21 cellular contexts compared by ENCODE assay signal in the genomic region with DNA sequence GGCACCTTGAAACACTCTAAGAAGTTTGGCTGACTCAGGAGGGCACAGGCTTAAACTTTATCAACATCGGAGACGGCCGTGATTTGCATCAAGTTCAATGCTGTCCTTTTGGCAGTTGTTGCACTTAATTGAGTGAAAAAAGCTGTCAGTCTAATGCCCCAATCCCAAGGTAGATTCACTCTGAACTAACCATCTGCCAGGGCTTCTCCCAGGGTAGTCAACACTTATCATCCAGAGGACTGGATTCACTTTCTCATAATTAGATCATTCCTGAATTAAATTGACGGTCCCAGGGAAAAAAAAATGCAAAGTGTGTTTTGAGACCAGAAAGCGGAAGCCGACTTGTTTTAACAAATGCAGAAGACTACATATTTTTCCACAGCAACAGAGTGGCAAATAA. TPM values are rescaled to one million over a fixed set of nuclear protein-coding genes. Genes with fewer than 3 reads are reported as not detected.
DNase-seq lines count a peak whose midpoint lies in the region; TF ChIP-seq lines count a peak whose summit lies in the region.
"Had no signal": no experiment of that assay in that cellular context is flagged by ENCODE, and none has a peak within 500 bp of the region (broad histone marks: within the 10 kb centered on the region; RNA-seq: fewer than 3 reads in every experiment).

No MANE protein-coding gene starts in this region.

- no peaks in the 10 kb centered on the region; the same call in 1 of the 2 replicates for H4K20me1 ChIP-seq in SK-N-SH (ENCODE audit: insufficient read depth)

- peak overlapping the region in 1 of 2 experiments; percentile 84; a peak in 2 of 4 replicates for H3K27ac ChIP-seq in SK-N-SH (ENCODE audit: low read depth in 2 of 2, low read length in 1 of 2)
- H3K27ac ChIP-seq: Peyer's patch had no signal

- no peaks in the 10 kb centered on the region for H3K9me3 Mint-ChIP-seq in nephron progenitor cell
- H3K9me3 Mint-ChIP-seq: CD8-positive, alpha-beta T cell had no signal

- no peaks in the 10 kb centered on the region for H3K9me2 ChIP-seq in SK-N-SH

- peak; percentile 56 for DNase-seq in D341Med (ENCODE audit: low spot score)
- DNase-seq in NCI-H2171 (lab: John Stamatoyannopoulos, UW): peak; percentile 72
- DNase-seq in SK-N-SH: peak; percentile 52
- no peak for DNase-seq in nephron progenitor cell
- no peak for DNase-seq in posterior vena cava (ENCODE audit: low spot score)
- DNase-seq in glomerular visceral epithelial cell (ENCODE audit: extremely low spot score): no peak
- no peak for DNase-seq in HUDEP-2 (lab: John Stamatoyannopoulos, UW; ENCODE audit: unreplicated experiment in 76 of 76)
- DNase-seq in HT-29 (ENCODE audit: low spot score): no peak
- DNase-seq: 8988T; C1 segment of cervical spinal cord; CD8-positive, alpha-beta T cell; EL; GF-D8; KG1; MV-4-11; NCI-H187; NCI-H2107; NCI-H2227 treated with DMSO at 0.1 percent for 48 hours; NCI-H510A; NCI-H774; Peyer's patch had no signal

- intact Hi-C loops in posterior vena cava (cut with DNase I): no loop called here

- H3K4me1 Mint-ChIP-seq in nephron progenitor cell: peaks cover 56% of the 10 kb centered on the region

- H3K36me3 ChIP-seq in SK-N-SH (replicated peaks in 1 of 2; ENCODE audit: control insufficient read depth in 1 of 2, insufficient read depth in 2 of 2, low read length in 1 of 2): no peaks in the 10 kb centered on the region
- H3K36me3 ChIP-seq: Peyer's patch had no signal

- H3K79me2 ChIP-seq in SK-N-SH (ENCODE audit: insufficient read depth): no peaks in the 10 kb centered on the region; the same call in 1 of the 2 replicates

- H3K9me3 ChIP-seq in SK-N-SH: no peaks in the 10 kb centered on the region
- H3K9me3 ChIP-seq: Peyer's patch had no signal

- TF ChIP-seq EP300 in SK-N-SH (IDR thresholded peaks at IDR 0.05; ENCODE audit: borderline replicate concordance in 1 of 2, low read depth in 1 of 2, low read length in 1 of 2): peak in 1 of 2 experiments; percentile 68; a peak in 2 of 4 replicates

- peak overlapping the region; percentile 68 for H3K4me3 Mint-ChIP-seq in nephron progenitor cell
- H3K4me3 Mint-ChIP-seq: CD8-positive, alpha-beta T cell had no signal

- no peak for TF ChIP-seq CTCF in SK-N-SH (IDR thresholded peaks at IDR 0.05)
- TF ChIP-seq CTCF in nephron progenitor cell (IDR thresholded peaks at IDR 0.05): no peak

- no peaks in the 10 kb centered on the region for H3K27me3 ChIP-seq in SK-N-SH (ENCODE audit: insufficient read depth)
- H3K27me3 ChIP-seq: Peyer's patch had no signal

- peaks cover 6% of the 10 kb centered on the region for H3K27me3 Mint-ChIP-seq in nephron progenitor cell (ENCODE audit: low read depth, poor library complexity)

- TF ChIP-seq RAD21 in SK-N-SH (IDR thresholded peaks at IDR 0.05; ENCODE audit: low read length): 0 out of 2 replicates have a peak, but pooled peaks have one; percentile 4

- POLR2A ChIA-PET in SK-N-SH (lab: Yijun Ruan, JAX): no interaction called here

- no peaks in the 10 kb centered on the region for H3F3A ChIP-seq in SK-N-SH (replicated peaks; ENCODE audit: insufficient read depth)

- CTCF ChIA-PET in SK-N-SH (lab: Yijun Ruan, JAX): interaction anchor here (0.9 to 1.0 kb wide), 2 partner anchors 95 to 421 kb away, joined by 3 to 4 read pairs; no protein-coding TSS in a partner anchor

- H3K4me2 ChIP-seq in SK-N-SH: no peak overlapping the region

- H3K9ac ChIP-seq in SK-N-SH: no peak overlapping the region

- peaks cover 5% of the 10 kb centered on the region for H3K36me3 Mint-ChIP-seq in nephron progenitor cell (ENCODE audit: low read depth)
- H3K36me3 Mint-ChIP-seq: CD8-positive, alpha-beta T cell had no signal

- H3K27ac Mint-ChIP-seq in nephron progenitor cell: peak overlapping the region; percentile 92
- H3K27ac Mint-ChIP-seq: CD8-positive, alpha-beta T cell had no signal

- no peak overlapping the region for H2AFZ ChIP-seq in SK-N-SH (ENCODE audit: low read depth)

- WGBS in SK-N-SH (ENCODE audit: low lambda C conversion rate): 60% methylated on average over 6 of the region's 6 CpGs

- H3K4me3 ChIP-seq in SK-N-SH (ENCODE audit: low read depth in 2 of 2, low read length in 1 of 2): no peak overlapping the region
- H3K4me3 ChIP-seq: Peyer's patch had no signal

- peaks cover 0 to 32% of the 10 kb centered on the region in 2 experiments; a peak in 2 of 4 replicates for H3K4me1 ChIP-seq in SK-N-SH (ENCODE audit: control insufficient read depth in 1 of 2, insufficient read depth in 2 of 2, low read depth in 1 of 2, low read length in 1 of 2)
- H3K4me1 ChIP-seq: Peyer's patch had no signal

TF ChIP-seq in SK-N-SH, 30 proteins besides CTCF, POLR2A, EP300 and RAD21 (continues in another document):
- TF ChIP-seq YY1 (IDR thresholded peaks at IDR 0.05; ENCODE audit: low read depth) (no peak), FOXJ3 (CRISPR knock-in tag; IDR thresholded peaks at IDR 0.05) (no peak), FOXM1 (IDR thresholded peaks at IDR 0.05; ENCODE audit: low read depth) (no peak), POLR2AphosphoS5 (IDR thresholded peaks at IDR 0.05; ENCODE audit: low read depth, low read length) (no peak), RFX5 (IDR thresholded peaks at IDR 0.05; ENCODE audit: low read length) (no peak), RXRA (IDR thresholded peaks at IDR 0.05; ENCODE audit: borderline replicate concordance, low read depth) (no peak), NFIC (IDR thresholded peaks at IDR 0.05; ENCODE audit: borderline replicate concordance) (no peak), NRF1 (IDR thresholded peaks at IDR 0.05; ENCODE audit: low read depth, low read length) (no peak), GATA2 (CRISPR knock-in tag; IDR thresholded peaks at IDR 0.05) (peak; percentile 49; the same call in 1 of the 2 replicates), GABPA (IDR thresholded peaks at IDR 0.05; ENCODE audit: low read depth) (no peak), USF1 (IDR thresholded peaks at IDR 0.05; ENCODE audit: borderline replicate concordance, low read depth) (no peak), TCF12 (IDR thresholded peaks at IDR 0.05) (no peak), SMC3 (IDR thresholded peaks at IDR 0.05; ENCODE audit: low read depth, low read length) (no peak), SIN3A (IDR thresholded peaks at IDR 0.05; ENCODE audit: borderline replicate concordance, low read depth, low read length) (no peak), ELF1 (IDR thresholded peaks at IDR 0.05) (no peak), PBX3 (IDR thresholded peaks at IDR 0.05) (no peak), FOSL2 (IDR thresholded peaks at IDR 0.05; ENCODE audit: borderline replicate concordance, low read depth) (no peak), TEAD4 (IDR thresholded peaks at IDR 0.05; ENCODE audit: borderline replicate concordance, insufficient read depth) (no peak), TAF1 (IDR thresholded peaks at IDR 0.05; ENCODE audit: borderline replicate concordance, low read depth, low read length) (no peak), CHD2 (IDR thresholded peaks at IDR 0.05; ENCODE audit: low read length, partially characterized antibody) (peak; percentile 50)
- TF ChIP-seq, protein P1, sequence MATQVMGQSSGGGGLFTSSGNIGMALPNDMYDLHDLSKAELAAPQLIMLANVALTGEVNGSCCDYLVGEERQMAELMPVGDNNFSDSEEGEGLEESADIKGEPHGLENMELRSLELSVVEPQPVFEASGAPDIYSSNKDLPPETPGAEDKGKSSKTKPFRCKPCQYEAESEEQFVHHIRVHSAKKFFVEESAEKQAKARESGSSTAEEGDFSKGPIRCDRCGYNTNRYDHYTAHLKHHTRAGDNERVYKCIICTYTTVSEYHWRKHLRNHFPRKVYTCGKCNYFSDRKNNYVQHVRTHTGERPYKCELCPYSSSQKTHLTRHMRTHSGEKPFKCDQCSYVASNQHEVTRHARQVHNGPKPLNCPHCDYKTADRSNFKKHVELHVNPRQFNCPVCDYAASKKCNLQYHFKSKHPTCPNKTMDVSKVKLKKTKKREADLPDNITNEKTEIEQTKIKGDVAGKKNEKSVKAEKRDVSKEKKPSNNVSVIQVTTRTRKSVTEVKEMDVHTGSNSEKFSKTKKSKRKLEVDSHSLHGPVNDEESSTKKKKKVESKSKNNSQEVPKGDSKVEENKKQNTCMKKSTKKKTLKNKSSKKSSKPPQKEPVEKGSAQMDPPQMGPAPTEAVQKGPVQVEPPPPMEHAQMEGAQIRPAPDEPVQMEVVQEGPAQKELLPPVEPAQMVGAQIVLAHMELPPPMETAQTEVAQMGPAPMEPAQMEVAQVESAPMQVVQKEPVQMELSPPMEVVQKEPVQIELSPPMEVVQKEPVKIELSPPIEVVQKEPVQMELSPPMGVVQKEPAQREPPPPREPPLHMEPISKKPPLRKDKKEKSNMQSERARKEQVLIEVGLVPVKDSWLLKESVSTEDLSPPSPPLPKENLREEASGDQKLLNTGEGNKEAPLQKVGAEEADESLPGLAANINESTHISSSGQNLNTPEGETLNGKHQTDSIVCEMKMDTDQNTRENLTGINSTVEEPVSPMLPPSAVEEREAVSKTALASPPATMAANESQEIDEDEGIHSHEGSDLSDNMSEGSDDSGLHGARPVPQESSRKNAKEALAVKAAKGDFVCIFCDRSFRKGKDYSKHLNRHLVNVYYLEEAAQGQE (IDR thresholded peaks at IDR 0.05; ENCODE audit: low read depth, low read length): no peak

RNA-seq across cellular contexts. Expression of gene RORA, which starts 28.5 kb away (rescaled TPM):
- polyA plus RNA-seq in SK-N-SH (2012; rRNA removed): 1.9 and 2.3 TPM in 2 replicates
- 2.0 and 4.0 TPM in 2 replicates for polyA plus RNA-seq in SK-N-SH (2012; cell fraction: cytosol; rRNA removed)
- polyA plus RNA-seq in SK-N-SH (2012; cell fraction: nucleus; rRNA removed): 3.6 and 4.3 TPM in 2 replicates
- total RNA-seq in posterior vena cava: 10 to 100 TPM; 33.4 to 46.6 TPM
- 0.05 and 0.31 TPM in 2 replicates for total RNA-seq in HT-29 (2014; rRNA removed; shearing (Covaris generic))

Comparison
In these comparisons a context has a peak if more than half of its experiments do, and no peak if none do; other contexts are left out.
1. DNase-seq: peak in D341Med (single experiment), NCI-H2171 (single experiment) and SK-N-SH (single experiment); none in nephron progenitor cell (single experiment), posterior vena cava (single experiment), glomerular visceral epithelial cell (single experiment), HUDEP-2 (0 of 76) and HT-29 (single experiment).
2. RNA of gene RORA, which starts 28.5 kb away (total RNA-seq): 33.4 to 46.6 TPM in posterior vena cava; 0.05 to 0.31 TPM in HT-29; every median in the first group is over 10 times any median in the second.